35 cellular contexts compared by ENCODE assay signal in genomic region chr14:30786701-30787100, GRCh38.
"Had no signal": no experiment of that assay in that cellular context is flagged by ENCODE, and none has a peak within 500 bp of the region (broad histone marks: within the 10 kb centered on the region; RNA-seq: fewer than 3 reads in every experiment).

No MANE protein-coding gene starts in this region.

- H3K4me3 Mint-ChIP-seq: activated B cell treated with CpG ODN at 0.5 μM for 24 hours; activated CD4-positive, alpha-beta memory T cell treated with anti-CD3 and anti-CD28 coated beads for 36 hours; activated CD4-positive, alpha-beta T cell treated with anti-CD3 and anti-CD28 coated beads, Interleukin-2, amount 10 ng/mL, durations not matched to agents 24 days and 14 days; activated CD8-positive, alpha-beta T cell treated with anti-CD3 and anti-CD28 coated beads for 36 hours; activated naive CD4-positive, alpha-beta T cell treated with anti-CD3 and anti-CD28 coated beads, Interleukin-2, amount 10 ng/mL, durations not matched to agents 7 days and 5 days; activated naive CD4-positive, alpha-beta T cell treated with anti-CD3 and anti-CD28 coated beads, Interleukin-2, amount 50 U/mL, for 24 hours; activated naive CD8-positive, alpha-beta T cell; activated naive CD8-positive, alpha-beta T cell treated with anti-CD3 and anti-CD28 coated beads, Interleukin-2, amount 10 ng/mL, durations not matched to agents 7 days and 5 days; activated T-cell treated with anti-CD3 and anti-CD28 coated beads, Interleukin-2, amount 50 U/mL, for 4 hours; activated T-cell treated with anti-CD3 and anti-CD28 coated beads, Interleukin-2, amount 50 U/mL, for 72 hours; activated T-helper 1 cell treated with anti-CD3 and anti-CD28 coated beads, Interleukin-12 subunit alpha, Interleukin-12 subunit beta, Interleukin-2, Interleukin-4 antibody, amounts not matched to agents 30 ng/mL and 10 ng/mL and 1 ng/mL, durations not matched to agents 14 hours and 24 hours and 36 hours; T-helper 1 cell treated with Interleukin-12 subunit alpha and Interleukin-12 subunit beta and Interleukin-4 antibody, amounts not matched to agents 30 μg/mL and 1 μg/mL, for 36 hours; T-helper 2 cell treated with Interferon-gamma antibody and Interleukin-4, amounts not matched to agents 5 μg/mL and 100 μg/mL, for 36 hours had no signal

- H3K27me3 ChIP-seq: adrenal gland, body of pancreas, brain microvascular endothelial cell, breast epithelium had no signal

- H3K9me3 ChIP-seq: adrenal gland, body of pancreas had no signal

- H3K36me3 ChIP-seq: adrenal gland, brain microvascular endothelial cell, breast epithelium had no signal

- ATAC-seq: activated CD8-positive, alpha-beta T cell treated with anti-CD3 and anti-CD28 coated beads for 36 hours; activated T-cell treated with anti-CD3 and anti-CD28 coated beads, Interleukin-2, amount 50 U/mL, for 4 hours; activated T-cell treated with anti-CD3 and anti-CD28 coated beads, Interleukin-2, amount 50 U/mL, for 72 hours; body of pancreas had no signal

- H3K9me3 Mint-ChIP-seq: activated CD4-positive, alpha-beta T cell treated with anti-CD3 and anti-CD28 coated beads, Interleukin-2, amount 10 ng/mL, durations not matched to agents 24 days and 14 days; activated naive CD4-positive, alpha-beta T cell treated with anti-CD3 and anti-CD28 coated beads, Interleukin-2, amount 10 ng/mL, durations not matched to agents 7 days and 5 days; T-helper 2 cell treated with Interferon-gamma antibody and Interleukin-4, amounts not matched to agents 5 μg/mL and 100 μg/mL, for 36 hours had no signal

- H3K27ac Mint-ChIP-seq: activated B cell treated with CpG ODN at 0.5 μM for 24 hours; activated CD4-positive, alpha-beta memory T cell treated with anti-CD3 and anti-CD28 coated beads for 36 hours; activated CD4-positive, alpha-beta T cell treated with anti-CD3 and anti-CD28 coated beads, Interleukin-2, amount 10 ng/mL, durations not matched to agents 24 days and 14 days; activated CD8-positive, alpha-beta T cell treated with anti-CD3 and anti-CD28 coated beads for 36 hours; activated naive CD4-positive, alpha-beta T cell treated with anti-CD3 and anti-CD28 coated beads, Interleukin-2, amount 10 ng/mL, durations not matched to agents 7 days and 5 days; activated naive CD4-positive, alpha-beta T cell treated with anti-CD3 and anti-CD28 coated beads, Interleukin-2, amount 50 U/mL, for 24 hours; activated naive CD8-positive, alpha-beta T cell; activated naive CD8-positive, alpha-beta T cell treated with anti-CD3 and anti-CD28 coated beads, Interleukin-2, amount 10 ng/mL, durations not matched to agents 7 days and 5 days; activated T-cell treated with anti-CD3 and anti-CD28 coated beads, Interleukin-2, amount 50 U/mL, for 72 hours; activated T-helper 1 cell treated with anti-CD3 and anti-CD28 coated beads, Interleukin-12 subunit alpha, Interleukin-12 subunit beta, Interleukin-2, Interleukin-4 antibody, amounts not matched to agents 30 ng/mL and 10 ng/mL and 1 ng/mL, durations not matched to agents 14 hours and 24 hours and 36 hours; activated T-helper 2 cell treated with anti-CD3 and anti-CD28 coated beads, Interferon-gamma antibody, Interleukin-2, Interleukin-4, amounts not matched to agents 10 μg/mL and 5 μg/mL and 100 μg/mL, durations not matched to agents 14 hours and 24 hours and 36 hours; T-helper 1 cell treated with Interleukin-12 subunit alpha and Interleukin-12 subunit beta and Interleukin-4 antibody, amounts not matched to agents 30 μg/mL and 1 μg/mL, for 36 hours; T-helper 2 cell treated with Interferon-gamma antibody and Interleukin-4, amounts not matched to agents 5 μg/mL and 100 μg/mL, for 36 hours had no signal

- H3K4me3 ChIP-seq: adrenal gland, body of pancreas, breast epithelium had no signal

- DNase-seq: activated B cell treated with CpG ODN at 0.5 μM for 24 hours; activated CD4-positive, alpha-beta memory T cell treated with anti-CD3 and anti-CD28 coated beads for 36 hours; activated CD4-positive, alpha-beta T cell treated with anti-CD3 and anti-CD28 coated beads for 4 hours; activated CD4-positive, alpha-beta T cell treated with anti-CD3 and anti-CD28 coated beads, Interleukin-2, amount 10 ng/mL, durations not matched to agents 24 days and 14 days; activated CD4-positive, alpha-beta T cell treated with anti-CD3 and anti-CD28 coated beads, Interleukin-2, amount 50 U/mL, for 1 hour; activated CD4-positive, alpha-beta T cell treated with anti-CD3 and anti-CD28 coated beads, Interleukin-2, amount 50 U/mL, for 4 hours; activated CD4-positive, CD25-positive, alpha-beta regulatory T cell treated with anti-CD3 and anti-CD28 coated beads, Interleukin-2, amount 50 U/mL, for 72 hours; activated CD8-positive, alpha-beta memory T cell treated with anti-CD3 and anti-CD28 coated beads, Interleukin-2, amount 50 U/mL, for 4 hours; activated CD8-positive, alpha-beta T cell treated with anti-CD3 and anti-CD28 coated beads for 36 hours; activated effector memory CD4-positive, alpha-beta T cell treated with Interleukin-2 at 50 U/mL for 16 hours; activated gamma-delta T cell; activated naive CD4-positive, alpha-beta T cell treated with anti-CD3 and anti-CD28 coated beads, Interleukin-2, amount 10 ng/mL, durations not matched to agents 7 days and 5 days; activated naive CD4-positive, alpha-beta T cell treated with Interleukin-2 at 50 U/mL for 16 hours; activated naive CD8-positive, alpha-beta T cell treated with anti-CD3 and anti-CD28 coated beads, Interleukin-2, amount 10 ng/mL, durations not matched to agents 7 days and 5 days; activated T-cell treated with anti-CD3 and anti-CD28 coated beads for 4 hours; activated T-cell treated with anti-CD3 and anti-CD28 coated beads, Interleukin-2, amount 50 U/mL, for 1 hour; activated T-cell treated with anti-CD3 and anti-CD28 coated beads, Interleukin-2, amount 50 U/mL, for 4 hours; activated T-cell treated with anti-CD3 and anti-CD28 coated beads, Interleukin-2, amount 50 U/mL, for 72 hours; adrenal gland; amniotic stem cell; aorta; body of pancreas; brain microvascular endothelial cell; central memory CD4-positive, alpha-beta T cell; T-helper 1 cell; T-helper 2 cell; T-helper 9 cell had no signal

- H3K36me3 Mint-ChIP-seq: activated CD4-positive, alpha-beta memory T cell treated with anti-CD3 and anti-CD28 coated beads for 36 hours; activated naive CD4-positive, alpha-beta T cell treated with anti-CD3 and anti-CD28 coated beads, Interleukin-2, amount 10 ng/mL, durations not matched to agents 7 days and 5 days; activated naive CD4-positive, alpha-beta T cell treated with anti-CD3 and anti-CD28 coated beads, Interleukin-2, amount 50 U/mL, for 24 hours; activated naive CD8-positive, alpha-beta T cell; activated naive CD8-positive, alpha-beta T cell treated with anti-CD3 and anti-CD28 coated beads, Interleukin-2, amount 10 ng/mL, durations not matched to agents 7 days and 5 days had no signal

- H3K4me1 Mint-ChIP-seq: activated B cell treated with CpG ODN at 0.5 μM for 24 hours; activated CD4-positive, alpha-beta T cell treated with anti-CD3 and anti-CD28 coated beads, Interleukin-2, amount 10 ng/mL, durations not matched to agents 24 days and 14 days; activated naive CD4-positive, alpha-beta T cell treated with anti-CD3 and anti-CD28 coated beads, Interleukin-2, amount 10 ng/mL, durations not matched to agents 7 days and 5 days; activated naive CD4-positive, alpha-beta T cell treated with anti-CD3 and anti-CD28 coated beads, Interleukin-2, amount 50 U/mL, for 24 hours; activated naive CD8-positive, alpha-beta T cell treated with anti-CD3 and anti-CD28 coated beads, Interleukin-2, amount 10 ng/mL, durations not matched to agents 7 days and 5 days had no signal

- H3K27ac ChIP-seq: adrenal gland, body of pancreas, brain microvascular endothelial cell, breast epithelium, VCaP had no signal

- H3K4me1 ChIP-seq: adrenal gland, body of pancreas, breast epithelium had no signal

- H3K27me3 Mint-ChIP-seq: activated naive CD4-positive, alpha-beta T cell treated with anti-CD3 and anti-CD28 coated beads, Interleukin-2, amount 10 ng/mL, durations not matched to agents 7 days and 5 days had no signal
